ENCODE assay signal across 13 cellular contexts in genomic region chr1:201896951-201897391, GRCh38. TPM values are rescaled to one million over a fixed set of nuclear protein-coding genes. Genes with fewer than 3 reads are reported as not detected.
DNase-seq lines count a peak whose midpoint lies in the region; ATAC-seq, FAIRE-seq and TF ChIP-seq lines count a peak whose summit lies in the region.
"Had no signal": no experiment of that assay in that cellular context is flagged by ENCODE, and none has a peak within 500 bp of the region (broad histone marks: within the 10 kb centered on the region; RNA-seq: fewer than 3 reads in every experiment).

No MANE protein-coding gene starts in this region.

- CTCF ChIA-PET in activated CD8-positive, alpha-beta T cell treated with anti-CD3 and anti-CD28 coated beads, Interleukin-2, amount 10 ng/mL, durations not matched to agents 7 days and 5 days (lab: Charles Lee): interaction anchor here (0.8 to 7.0 kb wide), 35 partner anchors 10 to 239 kb away, joined by 3 to 145 read pairs (median 13); partner anchors contain the start of genes IPO9, LMOD1, RNPEP and TIMM17A
- CTCF ChIA-PET in activated CD8-positive, alpha-beta T cell treated with anti-CD3 and anti-CD28 coated beads for 36 hours (lab: Charles Lee): interaction anchor here (0.8 to 7.2 kb wide), 30 partner anchors 7 to 249 kb away, joined by 3 to 130 read pairs (median 10); partner anchors contain the start of genes ELF3, LMOD1, RNPEP and TIMM17A

- no peak overlapping the region for H3K9ac ChIP-seq in keratinocyte (ENCODE audit: control insufficient read depth, extremely low read depth, insufficient read depth, low read length)

- TF ChIP-seq POLR2A in breast epithelium (IDR thresholded peaks at IDR 0.05): no peak
- no peak for TF ChIP-seq POLR2A in Peyer's patch (IDR thresholded peaks at IDR 0.05)

- H3K4me1 Mint-ChIP-seq in activated CD8-positive, alpha-beta T cell treated with anti-CD3 and anti-CD28 coated beads, Interleukin-2, amount 10 ng/mL, durations not matched to agents 7 days and 5 days (ENCODE audit: low read depth): peaks cover 30% of the 10 kb centered on the region
- peaks cover 7% of the 10 kb centered on the region for H3K4me1 Mint-ChIP-seq in activated CD8-positive, alpha-beta T cell treated with anti-CD3 and anti-CD28 coated beads for 36 hours (ENCODE audit: low read depth)

- H3K27ac ChIP-seq in breast epithelium: peak overlapping the region; percentile 66 to 77
- H3K27ac ChIP-seq in keratinocyte (ENCODE audit: control insufficient read depth, insufficient read depth, low read length): no peak overlapping the region
- H3K27ac ChIP-seq in Peyer's patch: peak overlapping the region in 2 of 4 donors; percentile 49 to 62

- H3K4me3 Mint-ChIP-seq in activated CD8-positive, alpha-beta T cell treated with anti-CD3 and anti-CD28 coated beads, Interleukin-2, amount 10 ng/mL, durations not matched to agents 7 days and 5 days: no peak overlapping the region
- no peak overlapping the region for H3K4me3 Mint-ChIP-seq in activated CD8-positive, alpha-beta T cell treated with anti-CD3 and anti-CD28 coated beads for 36 hours
- H3K4me3 Mint-ChIP-seq: activated CD4-positive, alpha-beta T cell treated with anti-CD3 and anti-CD28 coated beads, Interleukin-2, amount 10 ng/mL, durations not matched to agents 7 days and 5 days had no signal

- H3K4me3 ChIP-seq in breast epithelium (no peak overlapping the region), keratinocyte (ENCODE audit: control insufficient read depth in 2 of 3, extremely low read depth in 1 of 3, insufficient read depth in 2 of 3, low read depth in 1 of 3, low read length in 3 of 3) (no peak overlapping the region), Peyer's patch (no peak overlapping the region)

- H4K20me1 ChIP-seq in keratinocyte (ENCODE audit: control insufficient read depth, extremely low read depth, insufficient read depth, low read length): no peaks in the 10 kb centered on the region

- H3K9me3 Mint-ChIP-seq in activated CD8-positive, alpha-beta T cell treated with anti-CD3 and anti-CD28 coated beads, Interleukin-2, amount 10 ng/mL, durations not matched to agents 7 days and 5 days (ENCODE audit: insufficient read depth): no peaks in the 10 kb centered on the region
- no peaks in the 10 kb centered on the region for H3K9me3 Mint-ChIP-seq in activated CD8-positive, alpha-beta T cell treated with anti-CD3 and anti-CD28 coated beads for 36 hours
- H3K9me3 Mint-ChIP-seq: activated CD4-positive, alpha-beta T cell treated with anti-CD3 and anti-CD28 coated beads, Interleukin-2, amount 10 ng/mL, durations not matched to agents 7 days and 5 days had no signal

- H3K9me1 ChIP-seq in keratinocyte (ENCODE audit: control insufficient read depth, extremely low read depth, insufficient read depth, low read length): peaks cover 4% of the 10 kb centered on the region

- H3K9me3 ChIP-seq in breast epithelium (no peaks in the 10 kb centered on the region), keratinocyte (ENCODE audit: control insufficient read depth, low read depth, low read length) (no peaks in the 10 kb centered on the region), Peyer's patch (no peaks in the 10 kb centered on the region)
- H3K9me3 ChIP-seq: BE2C had no signal

- peak overlapping the region; percentile 30 for H3K27ac Mint-ChIP-seq in activated CD8-positive, alpha-beta T cell treated with anti-CD3 and anti-CD28 coated beads, Interleukin-2, amount 10 ng/mL, durations not matched to agents 7 days and 5 days
- no peak overlapping the region for H3K27ac Mint-ChIP-seq in activated CD8-positive, alpha-beta T cell treated with anti-CD3 and anti-CD28 coated beads for 36 hours
- H3K27ac Mint-ChIP-seq: progenitor cell of endocrine pancreas had no signal

- dilution Hi-C loops in keratinocyte (cut with MboI; ENCODE audit: extremely low pct_ligation_motif_present, low sequenced_read_pairs): no loop called here

- intact Hi-C loops in activated CD8-positive, alpha-beta T cell treated with anti-CD3 and anti-CD28 coated beads for 36 hours (cut with micrococcal nuclease): loop anchor here (1.0 kb wide), 1 partner anchor 75 kb away; no protein-coding TSS in a partner anchor
- intact Hi-C loops in breast epithelium (cut with DNase I; ENCODE audit: low total_unique reads): loop anchor here (5.0 kb wide), 1 partner anchor 75 kb away; no protein-coding TSS in a partner anchor

- H3K36me3 ChIP-seq in breast epithelium (no peaks in the 10 kb centered on the region), keratinocyte (ENCODE audit: control insufficient read depth in 2 of 2, extremely low read depth in 1 of 2, insufficient read depth in 2 of 2, low read length in 2 of 2) (no peaks in the 10 kb centered on the region), Peyer's patch (peaks cover 0 to 4% (median 0%) of the 10 kb centered on the region in 3 donors)
- H3K36me3 ChIP-seq: BE2C had no signal

- TF ChIP-seq CTCF in activated CD8-positive, alpha-beta T cell treated with anti-CD3 and anti-CD28 coated beads for 36 hours (IDR thresholded peaks at IDR 0.05): no peak
- TF ChIP-seq CTCF in breast epithelium (IDR thresholded peaks at IDR 0.05): no peak
- TF ChIP-seq CTCF in keratinocyte (optimal IDR thresholded peaks at IDR 0.05 in 1 of 3, IDR thresholded peaks at IDR 0.05 in 1 of 3, conservative IDR thresholded peaks at IDR 0.05 in 1 of 3; ENCODE audit: extremely low read depth in 1 of 3, insufficient read depth in 2 of 3, low read length in 3 of 3): peak in 2 of 3 experiments; percentile 23 to 81
- no peak for TF ChIP-seq CTCF in Peyer's patch (IDR thresholded peaks at IDR 0.05)

- no peak for DNase-seq in activated CD8-positive, alpha-beta T cell treated with anti-CD3 and anti-CD28 coated beads, Interleukin-2, amount 10 ng/mL, durations not matched to agents 7 days and 5 days
- DNase-seq in activated CD8-positive, alpha-beta T cell treated with anti-CD3 and anti-CD28 coated beads for 36 hours: no peak
- DNase-seq in breast epithelium (ENCODE audit: low spot score in 2 of 2) (no peak), keratinocyte (ENCODE audit: low read depth, low spot score) (no peak), NCI-H1105 treated with DMSO at 0.1 percent for 48 hours (lab: John Stamatoyannopoulos, UW) (no peak), inferior parietal cortex (ENCODE audit: extremely low spot score) (no peak), Peyer's patch (no peak)
- DNase-seq in NK-92 treated with Interleukin-12 subunit alpha and Interleukin-12 subunit beta, amount 100 ng/mL, for 24 hours (lab: John Stamatoyannopoulos, UW): no peak
- DNase-seq: activated CD4-positive, alpha-beta T cell treated with anti-CD3 and anti-CD28 coated beads, Interleukin-2, amount 10 ng/mL, durations not matched to agents 7 days and 5 days; BE2C; GOT3; NCI-H748 treated with DMSO at 0.1 percent for 48 hours had no signal

- no peak overlapping the region for H3K4me2 ChIP-seq in keratinocyte (ENCODE audit: control insufficient read depth, extremely low read depth, insufficient read depth, low read depth, low read length)

- H2AFZ ChIP-seq in keratinocyte (ENCODE audit: control insufficient read depth, low read length): no peak overlapping the region

- H3K79me2 ChIP-seq in keratinocyte (ENCODE audit: control insufficient read depth, insufficient read depth, low read length): no peaks in the 10 kb centered on the region

- H3K36me3 Mint-ChIP-seq in activated CD8-positive, alpha-beta T cell treated with anti-CD3 and anti-CD28 coated beads, Interleukin-2, amount 10 ng/mL, durations not matched to agents 7 days and 5 days (ENCODE audit: low read depth): no peaks in the 10 kb centered on the region
- no peaks in the 10 kb centered on the region for H3K36me3 Mint-ChIP-seq in activated CD8-positive, alpha-beta T cell treated with anti-CD3 and anti-CD28 coated beads for 36 hours (ENCODE audit: low read depth)

- H3K27me3 ChIP-seq in breast epithelium (no peaks in the 10 kb centered on the region), keratinocyte (ENCODE audit: control insufficient read depth, extremely low read depth, insufficient read depth, low read length) (no peaks in the 10 kb centered on the region), Peyer's patch (no peaks in the 10 kb centered on the region)
- H3K27me3 ChIP-seq: BE2C had no signal

- FAIRE-seq in keratinocyte (lab: Jason Lieb, UNC): peak; percentile 94

- H3K27me3 Mint-ChIP-seq in activated CD8-positive, alpha-beta T cell treated with anti-CD3 and anti-CD28 coated beads, Interleukin-2, amount 10 ng/mL, durations not matched to agents 7 days and 5 days (ENCODE audit: low read depth): peaks cover 13% of the 10 kb centered on the region
- peaks cover 14% of the 10 kb centered on the region for H3K27me3 Mint-ChIP-seq in activated CD8-positive, alpha-beta T cell treated with anti-CD3 and anti-CD28 coated beads for 36 hours

- H3K4me1 ChIP-seq in breast epithelium (no peaks in the 10 kb centered on the region), keratinocyte (ENCODE audit: control insufficient read depth, extremely low read depth, insufficient read depth, low read length) (peaks cover 15% of the 10 kb centered on the region), Peyer's patch (peaks cover 0 to 12% (median 0%) of the 10 kb centered on the region in 4 donors)
- H3K4me1 ChIP-seq: BE2C had no signal

- no peak for ATAC-seq in activated CD8-positive, alpha-beta T cell treated with anti-CD3 and anti-CD28 coated beads, Interleukin-2, amount 10 ng/mL, durations not matched to agents 7 days and 5 days
- no peak for ATAC-seq in activated CD8-positive, alpha-beta T cell treated with anti-CD3 and anti-CD28 coated beads for 36 hours

- POLR2A ChIA-PET in activated CD8-positive, alpha-beta T cell treated with anti-CD3 and anti-CD28 coated beads, Interleukin-2, amount 10 ng/mL, durations not matched to agents 7 days and 5 days (lab: Charles Lee): interaction anchor here (0.8 kb wide), 1 partner anchor 14 kb away, joined by 3 read pairs; no protein-coding TSS in a partner anchor
- POLR2A ChIA-PET in activated CD8-positive, alpha-beta T cell treated with anti-CD3 and anti-CD28 coated beads for 36 hours (lab: Charles Lee): interaction anchor here (0.7 to 1.4 kb wide), 2 partner anchors 10 to 49 kb away, joined by 3 read pairs; partner anchors contain the start of gene LMOD1

RNA-seq across cellular contexts. Expression of gene SHISA4, which starts 8.3 kb away (rescaled TPM):
- under 1 TPM in 1 of 2 experiments, not detected in 1; 0.55 TPM for total RNA-seq in activated CD8-positive, alpha-beta T cell treated with anti-CD3 and anti-CD28 coated beads, Interleukin-2, amount 10 ng/mL, durations not matched to agents 7 days and 5 days
- under 1 TPM in 1 of 2 experiments, not detected in 1; 0.47 TPM for total RNA-seq in activated CD8-positive, alpha-beta T cell treated with anti-CD3 and anti-CD28 coated beads for 36 hours
- 10 to 100 TPM; 15.7 to 21.9 (median 20.3) TPM for total RNA-seq in breast epithelium
- 2.2 to 5.8 TPM (median 4.0 TPM) in 3 replicates for polyA plus RNA-seq in keratinocyte
- 0.46 TPM for polyA plus RNA-seq in keratinocyte (2011; ENCODE audit: low read depth)
- polyA plus RNA-seq in keratinocyte (2011; cell fraction: cytosol; rRNA removed): 3.6 and 6.3 TPM in 2 replicates
- 2.3 and 3.2 TPM in 2 replicates for polyA plus RNA-seq in keratinocyte (2011; cell fraction: nucleus; rRNA removed)
- 3.3 and 4.0 TPM in 2 replicates for polyA plus RNA-seq in keratinocyte (2012; ENCODE audit: low replicate concordance)
- 1.9 to 7.4 TPM (median 6.7 TPM) in 3 replicates for polyA minus RNA-seq in keratinocyte
- polyA minus RNA-seq in keratinocyte (2011; cell fraction: cytosol; rRNA and poly(A)+ RNA removed): 4.0 TPM
- polyA minus RNA-seq in keratinocyte (2011; cell fraction: nucleus; rRNA and poly(A)+ RNA removed): 0.93 and 2.1 TPM in 2 replicates
- total RNA-seq in Peyer's patch: 10 to 100 TPM in 1 of 4 donors, 1 to 10 TPM in 3; 2.9 to 10.7 (median 4.8) TPM

RNA-seq across cellular contexts. Expression of gene LMOD1, which starts 49.4 kb away (rescaled TPM):
- total RNA-seq in activated CD8-positive, alpha-beta T cell treated with anti-CD3 and anti-CD28 coated beads, Interleukin-2, amount 10 ng/mL, durations not matched to agents 7 days and 5 days: not detected
- not detected for total RNA-seq in activated CD8-positive, alpha-beta T cell treated with anti-CD3 and anti-CD28 coated beads for 36 hours
- total RNA-seq in breast epithelium (10 to 100 TPM; 60.0 to 92.2 (median 87.2) TPM), Peyer's patch (10 to 100 TPM in 3 of 4 donors, 1 to 10 TPM in 1; 10.0 to 70.1 (median 32.6) TPM)
- polyA plus RNA-seq in keratinocyte: 0.01 TPM in 1 of 3 replicates, not detected in the others
- not detected for polyA plus RNA-seq in keratinocyte (2011; ENCODE audit: low read depth)
- 0.04 and 0.05 TPM in 2 replicates for polyA plus RNA-seq in keratinocyte (2011; cell fraction: cytosol; rRNA removed)
- polyA plus RNA-seq in keratinocyte (2011; cell fraction: nucleus; rRNA removed): 0.04 and 0.08 TPM in 2 replicates
- 0.08 TPM in 1 of 2 replicates, not detected in the other for polyA plus RNA-seq in keratinocyte (2012; ENCODE audit: low replicate concordance)
- not detected in 3 replicates for polyA minus RNA-seq in keratinocyte
- polyA minus RNA-seq in keratinocyte (2011; cell fraction: cytosol; rRNA and poly(A)+ RNA removed): not detected
- polyA minus RNA-seq in keratinocyte (2011; cell fraction: nucleus; rRNA and poly(A)+ RNA removed): not detected in 2 replicates
- total RNA-seq: activated CD4-positive, alpha-beta T cell treated with anti-CD3 and anti-CD28 coated beads, Interleukin-2, amount 10 ng/mL, durations not matched to agents 7 days and 5 days had no signal

RNA-seq across cellular contexts. Expression of gene TIMM17A, which starts 58.3 kb away (rescaled TPM):
- 10 to 100 TPM; 51.4 to 54.0 TPM for total RNA-seq in activated CD8-positive, alpha-beta T cell treated with anti-CD3 and anti-CD28 coated beads, Interleukin-2, amount 10 ng/mL, durations not matched to agents 7 days and 5 days
- total RNA-seq in activated CD8-positive, alpha-beta T cell treated with anti-CD3 and anti-CD28 coated beads for 36 hours: 10 to 100 TPM; 75.8 to 76.8 TPM
- total RNA-seq in breast epithelium (10 to 100 TPM; 24.5 to 30.1 (median 26.2) TPM), Peyer's patch (10 to 100 TPM; 20.6 to 31.0 (median 21.6) TPM)
- 72.5 to 116 TPM (median 102 TPM) in 3 replicates for polyA plus RNA-seq in keratinocyte
- polyA plus RNA-seq in keratinocyte (2011; ENCODE audit: low read depth): 29.4 TPM
- polyA plus RNA-seq in keratinocyte (2011; cell fraction: cytosol; rRNA removed): 66.3 and 111 TPM in 2 replicates
- polyA plus RNA-seq in keratinocyte (2011; cell fraction: nucleus; rRNA removed): 48.0 and 65.9 TPM in 2 replicates
- 58.3 and 79.9 TPM in 2 replicates for polyA plus RNA-seq in keratinocyte (2012; ENCODE audit: low replicate concordance)
- polyA minus RNA-seq in keratinocyte: 25.1 to 36.6 TPM (median 34.0 TPM) in 3 replicates
- 28.6 TPM for polyA minus RNA-seq in keratinocyte (2011; cell fraction: cytosol; rRNA and poly(A)+ RNA removed)
- 17.3 and 31.0 TPM in 2 replicates for polyA minus RNA-seq in keratinocyte (2011; cell fraction: nucleus; rRNA and poly(A)+ RNA removed)

Comparison
In these comparisons a context has a peak if more than half of its experiments do, and no peak if none do; other contexts are left out.
1. CTCF ChIP-seq: peak in keratinocyte (2 of 3); none in activated CD8-positive, alpha-beta T cell treated with anti-CD3 and anti-CD28 coated beads for 36 hours (single experiment), breast epithelium (0 of 3) and Peyer's patch (0 of 6).
2. RNA of gene LMOD1, which starts 49.4 kb away (total RNA-seq): 60.0 to 92.2 TPM in breast epithelium and 10.0 to 70.1 TPM in Peyer's patch; not detected in activated CD8-positive, alpha-beta T cell treated with anti-CD3 and anti-CD28 coated beads, Interleukin-2, amount 10 ng/mL, durations not matched to agents 7 days and 5 days and not detected in activated CD8-positive, alpha-beta T cell treated with anti-CD3 and anti-CD28 coated beads for 36 hours; every median in the first group is over 10 times any median in the second.